ENCODE assay signal across 29 cellular contexts in the genomic region with DNA sequence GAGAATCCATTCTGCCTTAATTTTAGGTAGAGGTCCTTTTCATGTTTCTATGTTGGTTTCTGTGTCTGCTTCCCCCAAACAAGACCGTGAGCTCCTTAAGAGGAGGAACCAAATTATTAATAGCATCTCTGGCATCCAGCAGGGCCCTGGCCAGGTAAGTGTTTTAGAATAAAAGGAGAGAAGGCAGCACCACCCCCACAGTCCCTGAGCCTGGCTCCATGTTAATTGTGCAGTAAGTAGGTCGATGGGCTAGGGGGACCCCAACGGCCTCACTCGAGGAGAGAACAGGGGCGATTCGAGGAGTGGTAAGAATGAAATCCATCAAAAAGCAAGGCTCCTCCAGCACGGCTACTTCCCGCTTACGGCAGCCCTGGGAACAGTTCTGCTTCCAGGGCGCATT.
"Had no signal": no experiment of that assay in that cellular context is flagged by ENCODE, and none has a peak within 500 bp of the region (broad histone marks: within the 10 kb centered on the region; RNA-seq: fewer than 3 reads in every experiment).

No MANE protein-coding gene starts in this region.

- H3K27ac Mint-ChIP-seq: activated CD4-positive, alpha-beta T cell treated with anti-CD3 and anti-CD28 coated beads, Interleukin-2, amount 10 ng/mL, durations not matched to agents 7 days and 5 days; activated CD8-positive, alpha-beta T cell treated with anti-CD3 and anti-CD28 coated beads for 36 hours; activated naive CD8-positive, alpha-beta T cell; activated T-helper 17 cell treated with anti-CD3 and anti-CD28 coated beads, Interleukin-2, amount 50 U/mL, for 72 hours; effector memory CD8-positive, alpha-beta T cell had no signal

- H3K9me3 Mint-ChIP-seq: activated CD4-positive, alpha-beta T cell treated with anti-CD3 and anti-CD28 coated beads, Interleukin-2, amount 10 ng/mL, durations not matched to agents 7 days and 5 days; activated CD8-positive, alpha-beta T cell treated with anti-CD3 and anti-CD28 coated beads for 36 hours; activated T-cell treated with anti-CD3 and anti-CD28 coated beads, Interleukin-2, amount 50 U/mL, for 4 hours; activated T-helper 17 cell treated with anti-CD3 and anti-CD28 coated beads, Interleukin-2, amount 50 U/mL, for 72 hours; effector memory CD8-positive, alpha-beta T cell had no signal

- H3K36me3 Mint-ChIP-seq: activated naive CD8-positive, alpha-beta T cell had no signal

- H3K4me1 ChIP-seq: esophagus muscularis mucosa, foreskin keratinocyte, gastrocnemius medialis, heart left ventricle had no signal

- H3K36me3 ChIP-seq: brain microvascular endothelial cell, esophagus muscularis mucosa, gastrocnemius medialis, heart left ventricle had no signal

- H3K4me1 Mint-ChIP-seq: activated CD4-positive, alpha-beta T cell treated with anti-CD3 and anti-CD28 coated beads, Interleukin-2, amount 10 ng/mL, durations not matched to agents 7 days and 5 days; activated T-helper 17 cell treated with anti-CD3 and anti-CD28 coated beads, Interleukin-2, amount 50 U/mL, for 72 hours had no signal

- ATAC-seq: activated CD8-positive, alpha-beta T cell treated with anti-CD3 and anti-CD28 coated beads for 36 hours; activated T-cell treated with anti-CD3 and anti-CD28 coated beads, Interleukin-2, amount 50 U/mL, for 4 hours; activated T-helper 17 cell treated with anti-CD3 and anti-CD28 coated beads, Interleukin-2, amount 50 U/mL, for 72 hours; effector memory CD8-positive, alpha-beta T cell; foreskin keratinocyte; gastrocnemius medialis; heart left ventricle had no signal

- H3K9me3 ChIP-seq: esophagus muscularis mucosa, gastrocnemius medialis, heart left ventricle had no signal

- H3K4me3 Mint-ChIP-seq: activated CD4-positive, alpha-beta T cell treated with anti-CD3 and anti-CD28 coated beads, Interleukin-2, amount 10 ng/mL, durations not matched to agents 7 days and 5 days; activated CD8-positive, alpha-beta T cell treated with anti-CD3 and anti-CD28 coated beads for 36 hours; activated naive CD8-positive, alpha-beta T cell; activated T-cell treated with anti-CD3 and anti-CD28 coated beads, Interleukin-2, amount 50 U/mL, for 4 hours; activated T-helper 17 cell treated with anti-CD3 and anti-CD28 coated beads, Interleukin-2, amount 50 U/mL, for 72 hours; effector memory CD8-positive, alpha-beta T cell had no signal

- FAIRE-seq: astrocyte had no signal

- DNase-seq: activated CD4-positive, alpha-beta T cell treated with anti-CD3 and anti-CD28 coated beads for 1 hour; activated CD4-positive, alpha-beta T cell treated with anti-CD3 and anti-CD28 coated beads for 4 hours; activated CD4-positive, alpha-beta T cell treated with anti-CD3 and anti-CD28 coated beads, Interleukin-2, amount 10 ng/mL, durations not matched to agents 7 days and 5 days; activated CD4-positive, alpha-beta T cell treated with anti-CD3 and anti-CD28 coated beads, Interleukin-2, amount 50 U/mL, for 4 hours; activated CD8-positive, alpha-beta memory T cell treated with anti-CD3 and anti-CD28 coated beads for 24 hours; activated CD8-positive, alpha-beta T cell treated with anti-CD3 and anti-CD28 coated beads for 36 hours; activated effector memory CD4-positive, alpha-beta T cell treated with Interleukin-2 at 50 U/mL for 16 hours; activated gamma-delta T cell treated with Interleukin-2 at 50 U/mL for 16 hours; activated naive CD4-positive, alpha-beta T cell treated with anti-CD3 and anti-CD28 coated beads, Interleukin-2, amount 50 U/mL, for 16 hours; activated naive CD4-positive, alpha-beta T cell treated with Interleukin-2 at 50 U/mL for 16 hours; activated T-cell treated with anti-CD3 and anti-CD28 coated beads, Interleukin-2, amount 50 U/mL, for 4 hours; amniotic stem cell; anterior cingulate cortex; brain microvascular endothelial cell; cerebellar nuclear complex; dermis blood vessel endothelial cell; effector CD4-positive, alpha-beta T cell; effector memory CD8-positive, alpha-beta T cell; erythroblast; foreskin keratinocyte; gastrocnemius medialis; glutamatergic neuron; heart left ventricle; T-helper 2 cell had no signal

- H3K27ac ChIP-seq: brain microvascular endothelial cell, coronary artery, esophagus muscularis mucosa, foreskin keratinocyte, gastrocnemius medialis, heart left ventricle had no signal

- H3K27me3 ChIP-seq: brain microvascular endothelial cell, foreskin keratinocyte, gastrocnemius medialis had no signal

- H3K4me3 ChIP-seq: coronary artery, esophagus muscularis mucosa, gastrocnemius medialis, heart left ventricle had no signal
